In genomic region chr3:188697127-188697526, GRCh38 we compare ENCODE assay signal across 12 cellular contexts.
DNase-seq lines count a peak whose midpoint lies in the region; ATAC-seq and TF ChIP-seq lines count a peak whose summit lies in the region.
"Had no signal": no experiment of that assay in that cellular context is flagged by ENCODE, and none has a peak within 500 bp of the region (broad histone marks: within the 10 kb centered on the region; RNA-seq: fewer than 3 reads in every experiment).

No MANE protein-coding gene starts in this region.

- H3K4me1 ChIP-seq in PC-9 (replicated peaks; ENCODE audit: insufficient read depth) (no peaks in the 10 kb centered on the region), PC-3 (ENCODE audit: insufficient read depth, low read length) (peaks cover 11% of the 10 kb centered on the region)
- H3K4me1 ChIP-seq: SJCRH30 had no signal

- no peaks in the 10 kb centered on the region for H3K36me3 ChIP-seq in PC-9 (ENCODE audit: low read depth)
- no peaks in the 10 kb centered on the region for H3K36me3 ChIP-seq in PC-3 (ENCODE audit: low read depth, low read length)
- H3K36me3 ChIP-seq: SJCRH30 had no signal

- intact Hi-C loops in PC-9 (cut with micrococcal nuclease; ENCODE audit: unreplicated experiment), result no loop called here
- intact Hi-C loops in PC-3 (cut with micrococcal nuclease), result no loop called here

- peaks cover 15% of the 10 kb centered on the region for H3K4me1 Mint-ChIP-seq in T-helper 17 cell

- CTCF ChIA-PET in PC-9 (lab: Charles Lee) (no interaction called here), PC-3 (lab: Charles Lee) (no interaction called here)

- peak; percentile 23 to 37 (median 25) for DNase-seq in stimulated activated CD4-positive, alpha-beta T cell treated with anti-CD3 and anti-CD28 coated beads, Interleukin-12 subunit alpha, Interleukin-12 subunit beta, amount 100 ng/mL, for 48 hours (ENCODE audit: low read depth in 2 of 3, low spot score in 1 of 3)
- no peak for DNase-seq in stimulated activated CD4-positive, alpha-beta T cell treated with anti-CD3 and anti-CD28 coated beads, Interleukin-12 subunit alpha, Interleukin-12 subunit beta, amount 100 ng/mL, for 4 hours
- DNase-seq in NCI-H526 treated with DMSO at 0.1 percent for 48 hours (lab: John Stamatoyannopoulos, UW) (peak; percentile 56), PC-9 (no peak), T-helper 17 cell (no peak), PC-3 (no peak)
- peak; percentile 22 for DNase-seq in stimulated activated naive CD8-positive, alpha-beta T cell treated with anti-CD3 and anti-CD28 coated beads, Interleukin-15, Interleukin-2, amounts not matched to agents 100 U/mL and 50 U/mL, for 24 hours
- DNase-seq: erythroblast, SJCRH30 had no signal

- H3K9ac ChIP-seq in PC-3 (ENCODE audit: low read length), result no peak overlapping the region

- H3K27me3 ChIP-seq in PC-9 (ENCODE audit: insufficient read depth, low read depth) (no peaks in the 10 kb centered on the region), PC-3 (ENCODE audit: low read length) (no peaks in the 10 kb centered on the region)
- H3K27me3 ChIP-seq: SJCRH30 had no signal

- H3K36me3 Mint-ChIP-seq in T-helper 17 cell (ENCODE audit: low read depth), result peaks cover 2% of the 10 kb centered on the region

- no peaks in the 10 kb centered on the region for H3K79me2 ChIP-seq in PC-9 (ENCODE audit: low read depth)
- H3K79me2 ChIP-seq in PC-3 (ENCODE audit: low read length), result no peaks in the 10 kb centered on the region

- H3K4me2 ChIP-seq in PC-9 (no peak overlapping the region), PC-3 (ENCODE audit: low read length) (no peak overlapping the region)

- H3K27ac ChIP-seq in PC-9, result no peak overlapping the region
- no peak overlapping the region for H3K27ac ChIP-seq in PC-3 (ENCODE audit: low read length)
- H3K27ac ChIP-seq: C4-2B, SJCRH30 had no signal

- H3K4me3 Mint-ChIP-seq in T-helper 17 cell, result no peak overlapping the region
- H3K4me3 Mint-ChIP-seq: activated naive CD4-positive, alpha-beta T cell treated with anti-CD3 and anti-CD28 coated beads, Interleukin-2, amount 50 U/mL, for 24 hours had no signal

- peak; percentile 74 for ATAC-seq in HG02759 (IDR thresholded peaks at IDR 0.05; ENCODE audit: unreplicated experiment)
- ATAC-seq in stimulated activated naive CD8-positive, alpha-beta T cell treated with anti-CD3 and anti-CD28 coated beads, Interleukin-15, Interleukin-2, amounts not matched to agents 100 U/mL and 50 U/mL, for 24 hours, result peak; percentile 35
- no peak for ATAC-seq in T-helper 17 cell
- ATAC-seq in PC-3, result no peak

- H3K27ac Mint-ChIP-seq in T-helper 17 cell, result no peak overlapping the region
- H3K27ac Mint-ChIP-seq: activated naive CD4-positive, alpha-beta T cell treated with anti-CD3 and anti-CD28 coated beads, Interleukin-2, amount 50 U/mL, for 24 hours had no signal

- no peaks in the 10 kb centered on the region for H3K27me3 Mint-ChIP-seq in T-helper 17 cell
- H3K27me3 Mint-ChIP-seq: activated naive CD4-positive, alpha-beta T cell treated with anti-CD3 and anti-CD28 coated beads, Interleukin-2, amount 50 U/mL, for 24 hours had no signal

- POLR2A ChIA-PET in PC-9 (lab: Charles Lee; ENCODE audit: unreplicated experiment), result no interaction called here
- POLR2A ChIA-PET in PC-3 (lab: Charles Lee; ENCODE audit: unreplicated experiment), result no interaction called here

- no TSS peak for BruUV-seq in PC-9 (replicated peaks; lab: Mats Ljungman, UMichigan)
- no TSS peak for BruUV-seq in PC-3 (replicated peaks; lab: Mats Ljungman, UMichigan)

- H3K4me3 ChIP-seq in PC-9 (no peak overlapping the region), PC-3 (ENCODE audit: low read length) (no peak overlapping the region)
- H3K4me3 ChIP-seq: SJCRH30 had no signal

- H3F3A ChIP-seq in PC-9 (ENCODE audit: insufficient read depth, low read depth) (no peaks in the 10 kb centered on the region), PC-3 (ENCODE audit: low read length, unreplicated experiment) (peaks cover 3% of the 10 kb centered on the region)

- H2AFZ ChIP-seq in PC-9, result no peak overlapping the region
- no peak overlapping the region for H2AFZ ChIP-seq in PC-3 (ENCODE audit: low read length)

- H4K20me1 ChIP-seq in PC-9 (ENCODE audit: insufficient read depth) (no peaks in the 10 kb centered on the region), PC-3 (ENCODE audit: low read length) (no peaks in the 10 kb centered on the region)

- H3K9me2 ChIP-seq in PC-9 (ENCODE audit: insufficient read depth) (no peaks in the 10 kb centered on the region), PC-3 (replicated peaks; ENCODE audit: low read length) (no peaks in the 10 kb centered on the region)

- H3K9me3 ChIP-seq in PC-9 (ENCODE audit: insufficient read depth, low read depth) (no peaks in the 10 kb centered on the region), T-helper 17 cell (ENCODE audit: control insufficient read depth, low read length, poor library complexity, severe bottlenecking) (no peaks in the 10 kb centered on the region), PC-3 (ENCODE audit: low read length) (no peaks in the 10 kb centered on the region)
- H3K9me3 ChIP-seq: SJCRH30 had no signal

- no peak for TF ChIP-seq CTCF in PC-9 (conservative IDR thresholded peaks at IDR 0.05)
- TF ChIP-seq CTCF in PC-3 (conservative IDR thresholded peaks at IDR 0.05; ENCODE audit: low read depth, low read length), result no peak

Comparison
In these comparisons a context has a peak if more than half of its experiments do, and no peak if none do; other contexts are left out.
1. DNase-seq: peak in stimulated activated CD4-positive, alpha-beta T cell treated with anti-CD3 and anti-CD28 coated beads, Interleukin-12 subunit alpha, Interleukin-12 subunit beta, amount 100 ng/mL, for 48 hours (3 of 3), NCI-H526 treated with DMSO at 0.1 percent for 48 hours (single experiment) and stimulated activated naive CD8-positive, alpha-beta T cell treated with anti-CD3 and anti-CD28 coated beads, Interleukin-15, Interleukin-2, amounts not matched to agents 100 U/mL and 50 U/mL, for 24 hours (single experiment); none in stimulated activated CD4-positive, alpha-beta T cell treated with anti-CD3 and anti-CD28 coated beads, Interleukin-12 subunit alpha, Interleukin-12 subunit beta, amount 100 ng/mL, for 4 hours (single experiment), PC-9 (0 of 2), T-helper 17 cell (0 of 3) and PC-3 (single experiment).
2. ATAC-seq: peak in HG02759 (single experiment) and stimulated activated naive CD8-positive, alpha-beta T cell treated with anti-CD3 and anti-CD28 coated beads, Interleukin-15, Interleukin-2, amounts not matched to agents 100 U/mL and 50 U/mL, for 24 hours (single experiment); none in T-helper 17 cell (single experiment) and PC-3 (single experiment).